Comparison of ENCODE assay signal across 8 cellular contexts in the genomic region with DNA sequence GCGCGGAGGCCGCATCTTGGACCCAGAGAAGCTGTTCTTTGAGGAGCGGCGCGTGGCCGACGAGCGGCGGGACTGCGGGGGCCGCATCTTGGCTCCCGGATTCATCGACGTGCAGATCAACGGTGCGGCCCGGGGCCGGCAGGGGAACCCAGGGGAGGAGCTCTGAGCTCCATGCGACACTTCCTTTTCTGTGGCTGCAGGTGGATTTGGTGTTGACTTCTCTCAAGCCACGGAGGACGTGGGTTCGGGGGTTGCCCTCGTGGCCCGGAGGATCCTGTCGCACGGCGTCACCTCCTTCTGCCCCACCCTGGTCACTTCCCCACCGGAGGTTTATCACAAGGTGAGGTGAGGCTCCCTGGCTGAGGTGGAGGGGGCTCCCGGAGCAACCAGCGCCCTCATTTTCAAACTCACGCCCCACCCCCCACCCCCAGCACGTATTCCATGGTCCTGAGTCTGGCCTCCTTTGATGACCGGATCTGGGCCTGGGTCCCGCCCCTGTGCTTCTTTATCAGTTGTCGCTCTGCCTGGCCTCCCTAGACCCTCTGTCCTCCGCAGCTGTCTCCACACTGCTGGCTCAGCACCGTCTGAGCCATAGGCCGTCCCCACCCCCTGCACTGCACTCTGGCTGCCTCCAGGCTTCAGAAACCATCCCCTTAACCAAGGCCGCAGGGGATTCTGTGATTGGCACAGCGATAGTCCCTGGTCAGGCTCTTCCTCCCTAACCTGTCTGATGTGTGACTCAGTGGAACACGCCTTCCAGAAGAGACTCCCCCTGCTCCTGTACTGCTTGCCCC.
DNase-seq lines count a peak whose midpoint lies in the region; TF ChIP-seq lines count a peak whose summit lies in the region.

No MANE protein-coding gene starts in this region.

- in situ Hi-C loops in astrocyte of the spinal cord (cut with HindIII; ENCODE audit: low sequenced_read_pairs), result no loop called here

- DNase-seq in activated T-cell treated with anti-CD3 and anti-CD28 coated beads for 48 hours (ENCODE audit: low read depth) (peak; percentile 37), activated T-cell treated with anti-CD3 and anti-CD28 coated beads for 4 hours (no peak), SK-N-MC (ENCODE audit: low read depth, low spot score) (no peak), astrocyte of the spinal cord (ENCODE audit: low read depth, low spot score) (no peak), iris pigment epithelial cell (ENCODE audit: low read depth) (peak; percentile 27), DMS79 treated with DMSO at 0.1 percent for 48 hours (lab: John Stamatoyannopoulos, UW) (no peak), HuH-7 (ENCODE audit: low spot score) (no peak)
- peak; percentile 22 to 43 for DNase-seq in stimulated activated CD4-positive, alpha-beta T cell treated with anti-CD3 and anti-CD28 coated beads, Interleukin-4, amount 100 ng/mL, for 4 hours

- peak overlapping the region; percentile 85 for H3K4me3 ChIP-seq in SK-N-MC
- H3K4me3 ChIP-seq in astrocyte of the spinal cord (ENCODE audit: low read depth, low read length), result peak overlapping the region; percentile 68

- peaks cover 4% of the 10 kb centered on the region; the same call in 1 of the 2 replicates for H3K36me3 ChIP-seq in SK-N-MC (ENCODE audit: insufficient read depth, low read length)

- peak overlapping the region; percentile 84 for H3K9ac ChIP-seq in SK-N-MC (ENCODE audit: insufficient read length)

- no peaks in the 10 kb centered on the region for H3K9me3 ChIP-seq in SK-N-MC (ENCODE audit: low read depth, low read length)

- H3K27ac ChIP-seq in SK-N-MC, result no peak overlapping the region

- TF ChIP-seq CTCF in astrocyte of the spinal cord (IDR thresholded peaks at IDR 0.05; ENCODE audit: low read depth, low read length), result no peak

Comparison
In these comparisons a context has a peak if more than half of its experiments do, and no peak if none do; other contexts are left out.
1. DNase-seq: peak in activated T-cell treated with anti-CD3 and anti-CD28 coated beads for 48 hours (single experiment), iris pigment epithelial cell (single experiment) and stimulated activated CD4-positive, alpha-beta T cell treated with anti-CD3 and anti-CD28 coated beads, Interleukin-4, amount 100 ng/mL, for 4 hours (2 of 2); none in activated T-cell treated with anti-CD3 and anti-CD28 coated beads for 4 hours (single experiment), SK-N-MC (single experiment), astrocyte of the spinal cord (single experiment), DMS79 treated with DMSO at 0.1 percent for 48 hours (single experiment) and HuH-7 (single experiment).